ENCODE assay signal across 9 cellular contexts in the genomic region with DNA sequence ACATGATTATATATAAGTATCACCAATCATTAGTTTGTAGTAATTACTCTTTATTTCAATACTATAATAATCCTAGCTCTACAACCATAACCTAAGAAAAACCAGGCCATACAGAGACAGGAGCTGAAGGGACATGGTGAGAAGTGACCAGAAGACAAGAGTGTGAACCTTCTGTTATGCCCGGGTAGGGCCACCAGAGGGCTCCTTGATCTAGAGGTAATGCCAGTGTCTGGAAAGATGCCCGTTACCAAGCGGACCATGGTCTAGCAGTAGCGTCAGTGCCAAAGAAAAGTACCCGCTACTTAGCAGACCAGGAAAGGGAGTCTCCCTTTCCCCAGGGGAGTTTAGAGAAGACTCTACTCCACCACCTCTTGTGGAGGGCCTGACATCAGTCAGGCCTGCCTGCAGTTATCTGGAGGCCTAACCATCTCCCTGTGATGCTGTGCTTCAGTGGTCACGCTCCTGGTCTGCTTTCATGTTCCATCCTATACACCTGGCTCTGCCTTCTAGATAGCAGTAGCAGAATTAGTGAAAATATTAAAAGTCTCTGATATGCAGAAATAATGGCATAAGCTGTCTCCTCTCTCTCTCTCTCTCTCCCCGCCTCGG. TPM values are rescaled to one million over a fixed set of nuclear protein-coding genes. Genes with fewer than 3 reads are reported as not detected.
DNase-seq lines count a peak whose midpoint lies in the region; ATAC-seq and TF ChIP-seq lines count a peak whose summit lies in the region.
"Not testable (repeated sequence)": the region's sequence is repeated elsewhere in the genome, so short reads cannot be mapped to it uniquely, and the experiment has no call there.
"Had no signal": no experiment of that assay in that cellular context is flagged by ENCODE, and none has a peak within 500 bp of the region (broad histone marks: within the 10 kb centered on the region; RNA-seq: fewer than 3 reads in every experiment).

No MANE protein-coding gene starts in this region.

- H3K9me3 Mint-ChIP-seq in activated CD8-positive, alpha-beta memory T cell treated with anti-CD3 and anti-CD28 coated beads, Interleukin-2, amount 10 ng/mL, durations not matched to agents 7 days and 5 days (ENCODE audit: low read depth); type B pancreatic cell: not testable (repeated sequence)

- TF ChIP-seq CTCF in HFF-Myc (IDR thresholded peaks at IDR 0.05; ENCODE audit: low read depth, low read length, missing control alignments) (peak; percentile 51), esophagus squamous epithelium (IDR thresholded peaks at IDR 0.05) (peak in 4 of 6 experiments; percentile 18 to 51 (median 22)), liver (IDR thresholded peaks at IDR 0.05; ENCODE audit: low read depth, low read length, missing input control) (peak; percentile 58), type B pancreatic cell (conservative IDR thresholded peaks at IDR 0.05) (peak; percentile 57)

- TF ChIP-seq POLR2A in esophagus squamous epithelium (IDR thresholded peaks at IDR 0.05) = not testable (repeated sequence)

- CTCF ChIA-PET in activated CD8-positive, alpha-beta memory T cell treated with anti-CD3 and anti-CD28 coated beads, Interleukin-2, amount 10 ng/mL, durations not matched to agents 7 days and 5 days (lab: Charles Lee) = not testable (repeated sequence)

- peaks cover 11% of the 10 kb centered on the region for H3K27me3 Mint-ChIP-seq in activated CD8-positive, alpha-beta memory T cell treated with anti-CD3 and anti-CD28 coated beads, Interleukin-2, amount 10 ng/mL, durations not matched to agents 7 days and 5 days
- H3K27me3 Mint-ChIP-seq in type B pancreatic cell = not testable (repeated sequence)

- not testable (repeated sequence) for H3K4me1 Mint-ChIP-seq in activated CD8-positive, alpha-beta memory T cell treated with anti-CD3 and anti-CD28 coated beads, Interleukin-2, amount 10 ng/mL, durations not matched to agents 7 days and 5 days; type B pancreatic cell (ENCODE audit: unreplicated experiment)

- H3K36me3 Mint-ChIP-seq in activated CD8-positive, alpha-beta memory T cell treated with anti-CD3 and anti-CD28 coated beads, Interleukin-2, amount 10 ng/mL, durations not matched to agents 7 days and 5 days; type B pancreatic cell: not testable (repeated sequence)

- H3K4me3 Mint-ChIP-seq in activated CD8-positive, alpha-beta memory T cell treated with anti-CD3 and anti-CD28 coated beads, Interleukin-2, amount 10 ng/mL, durations not matched to agents 7 days and 5 days; type B pancreatic cell: not testable (repeated sequence)

- not testable (repeated sequence) for H3K27me3 ChIP-seq in esophagus squamous epithelium; liver (ENCODE audit: control insufficient read depth in 4 of 4, insufficient read depth in 4 of 4, low read length in 3 of 4)

- intact Hi-C loops in esophagus squamous epithelium (cut with DNase I) = not testable (repeated sequence)

- WGBS in esophagus squamous epithelium, 2 donors = 59 to 84% methylated on average over 8 of the region's 8 CpGs
- WGBS in liver = 56% methylated on average over 8 of the region's 8 CpGs

- H3K4me1 ChIP-seq in esophagus squamous epithelium; liver (ENCODE audit: control insufficient read depth in 4 of 4, insufficient read depth in 4 of 4, low read length in 3 of 4): not testable (repeated sequence)

- not testable (repeated sequence) for H3K9ac ChIP-seq in liver (ENCODE audit: low read depth in 1 of 2, low read length in 2 of 2)

- H3K36me3 ChIP-seq in esophagus squamous epithelium; liver (ENCODE audit: control insufficient read depth in 4 of 4, insufficient read depth in 3 of 4, low read depth in 1 of 4, low read length in 3 of 4): not testable (repeated sequence)

- not testable (repeated sequence) for H3K4me3 ChIP-seq in HFF-Myc (replicated peaks; ENCODE audit: low read depth, low read length); esophagus squamous epithelium; liver (ENCODE audit: low read depth in 1 of 3, low read length in 3 of 3)

- TF ChIP-seq RAD21 in liver (IDR thresholded peaks at IDR 0.05) = peak; percentile 75 to 85

- H3K27ac ChIP-seq in esophagus squamous epithelium; liver (ENCODE audit: low read depth in 1 of 2, low read length in 2 of 2): not testable (repeated sequence)

- not testable (repeated sequence) for H3K27ac Mint-ChIP-seq in activated CD8-positive, alpha-beta memory T cell treated with anti-CD3 and anti-CD28 coated beads, Interleukin-2, amount 10 ng/mL, durations not matched to agents 7 days and 5 days; type B pancreatic cell

- peaks cover 0 to 16% (median 16%) of the 10 kb centered on the region in 3 donors for H3K9me3 ChIP-seq in esophagus squamous epithelium
- H3K9me3 ChIP-seq in liver (ENCODE audit: control insufficient read depth in 4 of 4, low read length in 3 of 4) = not testable (repeated sequence)

- peak; percentile 40 for DNase-seq in EH (ENCODE audit: low read depth)
- DNase-seq in HFF-Myc (ENCODE audit: extremely low read depth, low read depth) = peak; percentile 9
- peak; percentile 88 for DNase-seq in NCI-H2029 treated with DMSO at 0.1 percent for 48 hours (lab: John Stamatoyannopoulos, UW)
- DNase-seq in RPMI8226 = peak; percentile 62
- peak; percentile 47 for DNase-seq in activated CD8-positive, alpha-beta memory T cell treated with anti-CD3 and anti-CD28 coated beads, Interleukin-2, amount 10 ng/mL, durations not matched to agents 7 days and 5 days
- DNase-seq in esophagus squamous epithelium (lab: John Stamatoyannopoulos, UW); type B pancreatic cell (ENCODE audit: extremely low spot score, unreplicated experiment): not testable (repeated sequence)

- ATAC-seq in activated CD8-positive, alpha-beta memory T cell treated with anti-CD3 and anti-CD28 coated beads, Interleukin-2, amount 10 ng/mL, durations not matched to agents 7 days and 5 days = not testable (repeated sequence)

TF ChIP-seq in liver, 16 proteins besides CTCF, POLR2A, EP300 and RAD21:
- peak; percentile 20 to 45 for TF ChIP-seq HNF4A (conservative IDR thresholded peaks at IDR 0.05)
TF ChIP-seq in liver: peak in this region for 1; not testable (repeated sequence) for 15.

RNA-seq across cellular contexts. Expression of a gene that starts 18.7 kb away (rescaled TPM):
- total RNA-seq in activated CD8-positive, alpha-beta memory T cell treated with anti-CD3 and anti-CD28 coated beads, Interleukin-2, amount 10 ng/mL, durations not matched to agents 7 days and 5 days = not detected
- total RNA-seq in esophagus squamous epithelium = under 1 TPM in 1 of 4 donors, not detected in 3; 0.38 TPM
- 10 to 100 TPM in 1 of 2 donors, under 1 TPM in 1; 0.08 to 22.5 TPM for total RNA-seq in liver
- not detected for polyA plus RNA-seq in liver
- total RNA-seq in type B pancreatic cell (ENCODE audit: low replicate concordance) = not detected in 2 replicates
- total RNA-seq: activated B cell treated with CpG ODN at 0.5 μM for 24 hours had no signal

RNA-seq across cellular contexts. Expression of a gene that starts 42.3 kb away (rescaled TPM):
- total RNA-seq in activated CD8-positive, alpha-beta memory T cell treated with anti-CD3 and anti-CD28 coated beads, Interleukin-2, amount 10 ng/mL, durations not matched to agents 7 days and 5 days = not detected
- under 1 TPM in 2 of 4 donors, not detected in 2; 0.57 to 0.79 TPM for total RNA-seq in esophagus squamous epithelium
- 10 to 100 TPM in 1 of 2 donors, 1 to 10 TPM in 1; 4.9 to 11.1 TPM for total RNA-seq in liver
- 1 to 10 TPM; 6.4 to 7.7 TPM for polyA plus RNA-seq in liver
- not detected in 2 replicates for total RNA-seq in type B pancreatic cell (ENCODE audit: low replicate concordance)
- total RNA-seq: activated B cell treated with CpG ODN at 0.5 μM for 24 hours had no signal
